ENCODE assay signal across 10 cellular contexts in the genomic region with DNA sequence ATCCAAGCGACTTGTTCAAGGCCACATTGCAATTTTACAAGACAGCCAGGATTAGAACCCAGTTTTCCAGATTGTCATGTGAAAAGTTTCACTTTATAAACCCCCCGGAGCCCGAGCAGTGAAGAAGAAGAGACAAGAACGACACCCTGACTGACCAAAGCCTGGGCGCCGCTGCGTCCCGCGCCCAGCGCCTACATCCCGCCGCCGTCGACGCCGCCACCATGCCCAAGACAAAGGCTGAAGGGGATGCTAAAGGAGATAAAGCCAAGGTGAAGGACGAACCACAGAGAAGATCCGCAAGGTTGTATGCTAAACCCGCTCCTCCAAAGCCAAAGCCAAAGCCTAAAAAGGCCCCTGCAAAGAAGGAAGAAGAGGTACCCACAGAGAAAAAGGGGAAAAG.
"Had no signal": no experiment of that assay in that cellular context is flagged by ENCODE, and none has a peak within 500 bp of the region (broad histone marks: within the 10 kb centered on the region; RNA-seq: fewer than 3 reads in every experiment).

No MANE protein-coding gene starts in this region.

- ATAC-seq: HCT116 had no signal

- H3K9ac ChIP-seq: GM23248 had no signal

- FAIRE-seq: H1, H54 had no signal

- H3K9me3 ChIP-seq: HAP-1 had no signal

- H3K9me3 Mint-ChIP-seq: H9, HFFc6 had no signal

- H3K27ac ChIP-seq: GM23248 had no signal

- H3K4me3 Mint-ChIP-seq: H9, HFFc6 had no signal

- H3K4me3 ChIP-seq: GM23248, HAP-1 had no signal

- H2AFZ ChIP-seq: GM23248 had no signal

- H3K36me3 ChIP-seq: HAP-1 had no signal

- DNase-seq: GM23248, GOT3, H7, H9, HCEC 1CT, HFFc6 had no signal

- H3K27ac Mint-ChIP-seq: HFFc6 had no signal

- H3K4me1 ChIP-seq: HAP-1 had no signal
